ENCODE assay signal across 28 cellular contexts in genomic region chr13:74398599-74398998, GRCh38.
"Had no signal": no experiment of that assay in that cellular context is flagged by ENCODE, and none has a peak within 500 bp of the region (broad histone marks: within the 10 kb centered on the region; RNA-seq: fewer than 3 reads in every experiment).

No MANE protein-coding gene starts in this region.

- H3K36me3 ChIP-seq: colonic mucosa, esophagus muscularis mucosa, esophagus squamous epithelium, gastrocnemius medialis, gastroesophageal sphincter, heart left ventricle, heart right ventricle had no signal

- H3K27me3 Mint-ChIP-seq: dendritic cell treated with granulocyte-macrophage colony-stimulating factor and Interleukin-4, amounts not matched to agents 40 ng/mL and 50 ng/mL, for 4 days had no signal

- H3K4me3 ChIP-seq: colonic mucosa, coronary artery, dorsolateral prefrontal cortex, esophagus muscularis mucosa, esophagus squamous epithelium, gastrocnemius medialis, gastroesophageal sphincter, heart left ventricle, heart right ventricle had no signal

- H3K27ac ChIP-seq: colonic mucosa, coronary artery, dorsolateral prefrontal cortex, epithelial cell of prostate, esophagus muscularis mucosa, esophagus squamous epithelium, foreskin keratinocyte, gastrocnemius medialis, gastroesophageal sphincter, heart left ventricle, heart right ventricle had no signal

- H3K9me3 ChIP-seq: colonic mucosa, esophagus muscularis mucosa, esophagus squamous epithelium, gastrocnemius medialis, gastroesophageal sphincter had no signal

- FAIRE-seq: colon, endometrium, endothelial cell of umbilical vein had no signal

- H3K27me3 ChIP-seq: colonic mucosa, dorsolateral prefrontal cortex, esophagus muscularis mucosa, esophagus squamous epithelium, foreskin keratinocyte, gastrocnemius medialis, gastroesophageal sphincter, heart left ventricle, heart right ventricle had no signal

- H3K27ac Mint-ChIP-seq: dendritic cell treated with granulocyte-macrophage colony-stimulating factor and Interleukin-4, amounts not matched to agents 40 ng/mL and 50 ng/mL, for 4 days; effector memory CD8-positive, alpha-beta T cell; endodermal cell had no signal

- H3K4me3 Mint-ChIP-seq: dendritic cell treated with granulocyte-macrophage colony-stimulating factor and Interleukin-4, amounts not matched to agents 40 ng/mL and 50 ng/mL, for 4 days; effector memory CD8-positive, alpha-beta T cell; endodermal cell had no signal

- DNase-seq: colonic mucosa; cortex of kidney; dermis blood vessel endothelial cell; dorsolateral prefrontal cortex; effector CD4-positive, alpha-beta T cell; effector CD8-positive, alpha-beta T cell; effector memory CD4-positive, alpha-beta T cell; effector memory CD8-positive, alpha-beta T cell; endodermal cell; erythroblast; esophagus squamous epithelium; foreskin fibroblast; foreskin keratinocyte; foreskin melanocyte; gastrocnemius medialis; glutamatergic neuron; head of caudate nucleus; heart left ventricle; heart right ventricle had no signal

- ATAC-seq: effector memory CD8-positive, alpha-beta T cell; esophagus mucosa; foreskin keratinocyte; gastrocnemius medialis; gastroesophageal sphincter; heart left ventricle; heart right ventricle had no signal

- H3K4me1 ChIP-seq: colonic mucosa, esophagus muscularis mucosa, esophagus squamous epithelium, foreskin keratinocyte, gastrocnemius medialis, gastroesophageal sphincter, heart left ventricle, heart right ventricle had no signal
